Comparison of ENCODE assay signal across 26 cellular contexts in the genomic region with DNA sequence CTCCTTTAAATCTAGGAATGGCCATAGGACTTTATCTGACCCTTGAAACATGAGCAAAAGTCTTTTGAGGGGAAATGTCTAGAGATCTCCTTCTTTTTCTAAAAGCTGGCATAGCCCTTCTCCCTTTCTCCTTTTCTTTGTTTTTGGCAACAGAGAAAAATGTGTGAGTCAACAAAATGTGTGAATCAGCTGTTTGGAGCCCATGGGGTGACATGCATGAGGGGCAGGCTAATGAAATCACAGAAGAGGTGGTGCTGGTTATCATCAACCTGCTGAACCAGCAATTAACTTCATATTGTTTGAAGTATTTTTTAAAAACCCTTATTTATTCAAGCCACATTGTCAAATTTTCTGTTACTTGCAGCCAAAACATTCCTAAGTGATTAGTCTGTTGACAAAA.
"Had no signal": no experiment of that assay in that cellular context is flagged by ENCODE, and none has a peak within 500 bp of the region (broad histone marks: within the 10 kb centered on the region; RNA-seq: fewer than 3 reads in every experiment).

No MANE protein-coding gene starts in this region.

- H3K4me3 Mint-ChIP-seq: activated CD8-positive, alpha-beta T cell treated with anti-CD3 and anti-CD28 coated beads, Interleukin-2, amount 10 ng/mL, durations not matched to agents 7 days and 5 days; activated naive CD4-positive, alpha-beta T cell treated with anti-CD3 and anti-CD28 coated beads, Interleukin-2, amount 50 U/mL, for 24 hours; activated T-helper 1 cell treated with anti-CD3 and anti-CD28 coated beads, Interleukin-12 subunit alpha, Interleukin-12 subunit beta, Interleukin-2, Interleukin-4 antibody, amounts not matched to agents 30 ng/mL and 10 ng/mL and 1 ng/mL, durations not matched to agents 14 hours and 24 hours and 36 hours; brain; central memory CD8-positive, alpha-beta T cell; effector memory CD8-positive, alpha-beta T cell; natural killer cell treated with Interleukin-12 subunit alpha and Interleukin-12 subunit beta and Interleukin-15 and Interleukin-18, amount 100 ng/mL, for 72 hours; T-helper 17 cell had no signal

- H3K27me3 ChIP-seq: colonic mucosa, dorsolateral prefrontal cortex, esophagus squamous epithelium, heart left ventricle, ovary, right atrium auricular region, spleen, testis had no signal

- H3K36me3 ChIP-seq: colonic mucosa, esophagus squamous epithelium, heart left ventricle, ovary, prostate gland, right atrium auricular region, spleen, WERI-Rb-1 had no signal

- H3K27ac Mint-ChIP-seq: activated CD8-positive, alpha-beta T cell treated with anti-CD3 and anti-CD28 coated beads, Interleukin-2, amount 10 ng/mL, durations not matched to agents 7 days and 5 days; activated naive CD4-positive, alpha-beta T cell treated with anti-CD3 and anti-CD28 coated beads, Interleukin-2, amount 50 U/mL, for 24 hours; activated T-helper 1 cell treated with anti-CD3 and anti-CD28 coated beads, Interleukin-12 subunit alpha, Interleukin-12 subunit beta, Interleukin-2, Interleukin-4 antibody, amounts not matched to agents 30 ng/mL and 10 ng/mL and 1 ng/mL, durations not matched to agents 14 hours and 24 hours and 36 hours; brain; effector memory CD8-positive, alpha-beta T cell; natural killer cell treated with Interleukin-12 subunit alpha and Interleukin-12 subunit beta and Interleukin-15 and Interleukin-18, amount 100 ng/mL, for 72 hours; T-helper 17 cell had no signal

- H3K4me1 ChIP-seq: colonic mucosa, esophagus squamous epithelium, heart left ventricle, prostate gland, right atrium auricular region, spleen, testis had no signal

- H3K36me3 Mint-ChIP-seq: activated naive CD4-positive, alpha-beta T cell treated with anti-CD3 and anti-CD28 coated beads, Interleukin-2, amount 50 U/mL, for 24 hours; brain; natural killer cell treated with Interleukin-12 subunit alpha and Interleukin-12 subunit beta and Interleukin-15 and Interleukin-18, amount 100 ng/mL, for 72 hours had no signal

- ATAC-seq: activated CD8-positive, alpha-beta T cell treated with anti-CD3 and anti-CD28 coated beads, Interleukin-2, amount 10 ng/mL, durations not matched to agents 7 days and 5 days; effector memory CD8-positive, alpha-beta T cell; heart left ventricle; left cardiac atrium; natural killer cell treated with Interleukin-12 subunit alpha and Interleukin-12 subunit beta and Interleukin-15 and Interleukin-18, amount 100 ng/mL, for 72 hours; T-helper 17 cell had no signal

- H3K4me1 Mint-ChIP-seq: activated naive CD4-positive, alpha-beta T cell treated with anti-CD3 and anti-CD28 coated beads, Interleukin-2, amount 50 U/mL, for 24 hours; brain; central memory CD8-positive, alpha-beta T cell; T-helper 17 cell had no signal

- H3K9me3 Mint-ChIP-seq: activated naive CD4-positive, alpha-beta T cell treated with anti-CD3 and anti-CD28 coated beads, Interleukin-2, amount 50 U/mL, for 24 hours; activated T-helper 1 cell treated with anti-CD3 and anti-CD28 coated beads, Interleukin-12 subunit alpha, Interleukin-12 subunit beta, Interleukin-2, Interleukin-4 antibody, amounts not matched to agents 30 ng/mL and 10 ng/mL and 1 ng/mL, durations not matched to agents 14 hours and 24 hours and 36 hours had no signal

- DNase-seq: activated CD4-positive, alpha-beta T cell treated with anti-CD3 and anti-CD28 coated beads for 1 hour; activated CD4-positive, alpha-beta T cell treated with anti-CD3 and anti-CD28 coated beads, Interleukin-2, amount 50 U/mL, for 1 hour; activated CD8-positive, alpha-beta T cell treated with anti-CD3 and anti-CD28 coated beads, Interleukin-2, amount 10 ng/mL, durations not matched to agents 7 days and 5 days; activated gamma-delta T cell treated with Interleukin-2 at 50 U/mL for 16 hours; anterior cingulate cortex; colonic mucosa; dorsolateral prefrontal cortex; effector memory CD8-positive, alpha-beta T cell; esophagus squamous epithelium; heart left ventricle; left cardiac atrium; ovary; spleen; stimulated activated CD4-positive, alpha-beta T cell treated with anti-CD3 and anti-CD28 coated beads, Interleukin-4, amount 100 ng/mL, for 1 hour; stimulated activated naive CD4-positive, alpha-beta T cell; T-helper 17 cell; testis; trophoblast cell; WERI-Rb-1 had no signal

- H3K27me3 Mint-ChIP-seq: activated naive CD4-positive, alpha-beta T cell treated with anti-CD3 and anti-CD28 coated beads, Interleukin-2, amount 50 U/mL, for 24 hours; brain; central memory CD8-positive, alpha-beta T cell; effector memory CD8-positive, alpha-beta T cell; natural killer cell treated with Interleukin-12 subunit alpha and Interleukin-12 subunit beta and Interleukin-15 and Interleukin-18, amount 100 ng/mL, for 72 hours; T-helper 17 cell had no signal

- H3K27ac ChIP-seq: colonic mucosa, dorsolateral prefrontal cortex, esophagus squamous epithelium, heart left ventricle, ovary, prostate gland, right atrium auricular region, spleen, testis, WERI-Rb-1 had no signal

- H3K4me3 ChIP-seq: colonic mucosa, dorsolateral prefrontal cortex, esophagus squamous epithelium, heart left ventricle, ovary, prostate gland, right atrium auricular region, spleen, testis had no signal
